Comparison of ENCODE assay signal across 8 cellular contexts in the genomic region with DNA sequence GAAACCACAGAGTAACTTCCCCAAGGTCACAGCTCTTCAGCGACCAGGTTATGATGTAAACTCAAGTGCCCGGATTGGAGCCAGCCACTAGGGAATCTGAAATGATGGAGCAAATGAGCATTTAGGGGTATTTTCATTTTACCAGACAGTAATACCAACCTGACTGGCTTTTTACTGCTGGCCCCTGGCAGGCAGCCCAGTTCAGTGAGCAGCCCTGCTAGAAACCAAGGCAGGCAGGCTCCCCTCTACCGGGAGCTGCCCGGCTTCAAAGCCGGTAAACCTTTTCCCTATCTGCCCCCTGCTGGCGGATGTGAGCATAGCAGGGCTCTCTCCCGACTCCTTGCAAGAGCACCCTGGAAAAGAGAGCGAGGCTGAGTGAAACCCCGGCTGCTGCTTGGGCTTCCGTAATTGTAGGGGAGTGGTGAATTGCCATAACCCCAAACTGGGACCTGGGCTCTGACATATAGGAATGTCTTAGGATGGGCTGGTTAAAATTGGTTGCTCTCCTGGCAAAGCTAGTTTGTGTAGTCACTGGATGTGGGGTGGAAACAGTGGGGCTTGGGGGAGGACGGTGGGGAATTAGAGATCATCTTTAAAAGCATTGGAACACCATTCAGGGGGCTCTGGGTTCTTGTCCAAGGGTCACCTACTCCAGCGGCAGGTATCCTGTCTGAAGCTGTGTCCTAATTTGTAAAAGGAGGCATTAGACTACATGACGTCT.
DNase-seq lines count a peak whose midpoint lies in the region; ATAC-seq, FAIRE-seq and TF ChIP-seq lines count a peak whose summit lies in the region.

No MANE protein-coding gene starts in this region.

- DNase-seq in D721Med (ENCODE audit: insufficient read length, low spot score) (peak; percentile 28), NCI-H2227 treated with DMSO at 0.1 percent for 48 hours (lab: John Stamatoyannopoulos, UW) (peak; percentile 68), caudate nucleus (lab: John Stamatoyannopoulos, UW) (peak; percentile 7 to 94 (median 80)), kidney glomerular epithelial cell (lab: John Stamatoyannopoulos, UW) (peak; percentile 75)
- peak; percentile 2 to 72 (median 38) for DNase-seq in activated CD4-positive, CD25-positive, alpha-beta regulatory T cell (lab: John Stamatoyannopoulos, UW)
- peak; percentile 54 to 72 for DNase-seq in stimulated activated CD4-positive, alpha-beta T cell treated with anti-CD3 and anti-CD28 coated beads, Interleukin-1b, Interleukin-23, amount 100 ng/mL, for 4 hours (ENCODE audit: low read depth in 2 of 2)

- no peak overlapping the region for H3K27ac ChIP-seq in caudate nucleus (ENCODE audit: low read depth, low read length)

- no peak for FAIRE-seq in D721Med (lab: Jason Lieb, UNC)

- TF ChIP-seq CTCF in D721Med (IDR thresholded peaks at IDR 0.05; ENCODE audit: insufficient read depth, missing control alignments) = peak; percentile 79

- ATAC-seq in HG02623 (IDR thresholded peaks at IDR 0.05; ENCODE audit: unreplicated experiment) (peak; percentile 57), GM21381 (IDR thresholded peaks at IDR 0.05; ENCODE audit: unreplicated experiment) (no peak)

Comparison
In these comparisons a context has a peak if more than half of its experiments do, and no peak if none do; other contexts are left out.
1. DNase-seq: peak in every context shown above with its lines; median percentile 80 in caudate nucleus; 75 in kidney glomerular epithelial cell; 68 in NCI-H2227 treated with DMSO at 0.1 percent for 48 hours; 63 in stimulated activated CD4-positive, alpha-beta T cell treated with anti-CD3 and anti-CD28 coated beads, Interleukin-1b, Interleukin-23, amount 100 ng/mL, for 4 hours; 38 in activated CD4-positive, CD25-positive, alpha-beta regulatory T cell; 28 in D721Med.